Comparison of ENCODE assay signal across 8 cellular contexts in genomic region chr1:67685558-67686271, GRCh38.
DNase-seq lines count a peak whose midpoint lies in the region; ATAC-seq and TF ChIP-seq lines count a peak whose summit lies in the region.

No MANE protein-coding gene starts in this region.

- no peaks in the 10 kb centered on the region for H3K27me3 ChIP-seq in BLaER1 treated with 17β-estradiol and CSF1 and Interleukin-3, amounts not matched to agents 10 nM and 100 nM
- H3K27me3 ChIP-seq in iPS-20b (ENCODE audit: insufficient read depth, low read length) = no peaks in the 10 kb centered on the region

- peak overlapping the region; percentile 79 to 92 (median 88) for H3K4me2 ChIP-seq in BLaER1 treated with 17β-estradiol and CSF1 and Interleukin-3, amounts not matched to agents 10 nM and 100 nM

- peaks cover 22 to 53% (median 32%) of the 10 kb centered on the region in 10 experiments for H3K4me1 ChIP-seq in BLaER1 treated with 17β-estradiol and CSF1 and Interleukin-3, amounts not matched to agents 10 nM and 100 nM
- H3K4me1 ChIP-seq in iPS-20b (ENCODE audit: insufficient read depth, low read length) = peaks cover 12% of the 10 kb centered on the region

- DNase-seq in T-helper 9 cell (peak; percentile 39), astrocyte of the spinal cord (ENCODE audit: low read depth, low spot score) (peak; percentile 45), middle frontal gyrus (ENCODE audit: extremely low spot score, low spot score) (no peak)
- peak in 2 of 3 donors; percentile 38 to 42 for DNase-seq in stimulated activated CD4-positive, alpha-beta T cell treated with anti-CD3 and anti-CD28 coated beads, Interleukin-12 subunit alpha, Interleukin-12 subunit beta, amount 100 ng/mL, for 48 hours (ENCODE audit: low read depth in 2 of 3, low spot score in 1 of 3)

- H3K9me3 ChIP-seq in BLaER1 treated with 17β-estradiol and CSF1 and Interleukin-3, amounts not matched to agents 10 nM and 100 nM (replicated peaks in 1 of 11) = no peaks in the 10 kb centered on the region
- H3K9me3 ChIP-seq in iPS-20b (ENCODE audit: insufficient read depth, low read depth, low read length) = no peaks in the 10 kb centered on the region

- peak overlapping the region; percentile 83 to 95 (median 91) for H3K9ac ChIP-seq in BLaER1 treated with 17β-estradiol and CSF1 and Interleukin-3, amounts not matched to agents 10 nM and 100 nM
- peak overlapping the region; percentile 83 for H3K9ac ChIP-seq in iPS-20b (ENCODE audit: low read depth, low read length)

- H3K4me3 ChIP-seq in BLaER1 treated with 17β-estradiol and CSF1 and Interleukin-3, amounts not matched to agents 10 nM and 100 nM = peak overlapping the region; percentile 79 to 99 (median 91)
- H3K4me3 ChIP-seq in astrocyte of the spinal cord (ENCODE audit: low read depth, low read length) = peak overlapping the region; percentile 97
- H3K4me3 ChIP-seq in iPS-20b (ENCODE audit: low read length) = peak overlapping the region; percentile 82

- peak overlapping the region; percentile 54 to 94 (median 90) for H3K27ac ChIP-seq in BLaER1 treated with 17β-estradiol and CSF1 and Interleukin-3, amounts not matched to agents 10 nM and 100 nM
- peak overlapping the region; percentile 47 for H3K27ac ChIP-seq in iPS-20b (ENCODE audit: low read length)

- H4K20me1 ChIP-seq in BLaER1 treated with 17β-estradiol and CSF1 and Interleukin-3, amounts not matched to agents 10 nM and 100 nM = peaks cover 0 to 48% (median 22%) of the 10 kb centered on the region in 11 experiments; a peak in 16 of 22 replicates

- H3K36me3 ChIP-seq in BLaER1 treated with 17β-estradiol and CSF1 and Interleukin-3, amounts not matched to agents 10 nM and 100 nM = peaks cover 0 to 34% (median 31%) of the 10 kb centered on the region in 11 experiments; a peak in 18 of 22 replicates
- H3K36me3 ChIP-seq in iPS-20b (ENCODE audit: insufficient read depth, low read depth, low read length) = peaks cover 31% of the 10 kb centered on the region

- ATAC-seq in GM19351 (IDR thresholded peaks at IDR 0.05; ENCODE audit: unreplicated experiment) (peak; percentile 19), HG03457 (IDR thresholded peaks at IDR 0.05; ENCODE audit: unreplicated experiment) (peak; percentile 5)

- in situ Hi-C loops in astrocyte of the spinal cord (cut with HindIII; ENCODE audit: low sequenced_read_pairs) = no loop called here

- no peak for TF ChIP-seq CTCF in astrocyte of the spinal cord (IDR thresholded peaks at IDR 0.05; ENCODE audit: low read depth, low read length)
